Comparison of ENCODE assay signal across 8 cellular contexts in the genomic region with DNA sequence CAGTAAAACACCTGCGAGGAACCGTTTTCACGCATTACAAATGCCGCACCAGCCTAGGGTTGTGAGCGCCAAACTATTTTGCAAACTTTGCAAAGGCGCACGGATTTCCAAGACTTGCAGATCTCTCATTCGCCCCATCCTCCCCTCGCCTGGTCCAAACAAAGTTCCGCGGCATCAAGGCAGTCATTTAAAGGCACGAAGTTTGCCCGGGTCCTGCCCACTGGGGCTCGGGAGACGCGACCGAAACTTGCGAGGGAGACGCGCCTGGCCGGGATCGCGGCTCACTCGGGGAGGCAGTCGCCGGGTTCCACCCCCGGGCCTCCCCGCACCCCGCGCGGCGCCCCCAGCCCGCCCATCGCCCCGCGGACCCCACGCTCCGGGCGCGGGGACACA. TPM values are rescaled to one million over a fixed set of nuclear protein-coding genes. Genes with fewer than 3 reads are reported as not detected.
DNase-seq lines count a peak whose midpoint lies in the region; ATAC-seq and TF ChIP-seq lines count a peak whose summit lies in the region.

No MANE protein-coding gene starts in this region.

- no peaks in the 10 kb centered on the region for H3K36me3 Mint-ChIP-seq in natural killer cell

- no peaks in the 10 kb centered on the region for H3K27me3 ChIP-seq in BJ (ENCODE audit: control insufficient read depth, insufficient read depth, low read length)
- no peaks in the 10 kb centered on the region for H3K27me3 ChIP-seq in uterus

- POLR2A ChIA-PET in BJ (lab: Charles Lee): no interaction called here

- H3K4me3 ChIP-seq in BJ (ENCODE audit: low read depth, low read length) (peak overlapping the region; percentile 80), uterus (peak overlapping the region; percentile 40 to 71)

- H3K9me3 Mint-ChIP-seq in natural killer cell: no peaks in the 10 kb centered on the region

- peak; percentile 14 for ATAC-seq in GM19467 (IDR thresholded peaks at IDR 0.05; ENCODE audit: unreplicated experiment)
- peak in 2 of 3 donors; percentile 17 to 19 for ATAC-seq in natural killer cell

- TF ChIP-seq POLR2A in uterus (IDR thresholded peaks at IDR 0.05): no peak

- no peaks in the 10 kb centered on the region for H3K9me3 ChIP-seq in uterus

- H3K4me1 Mint-ChIP-seq in natural killer cell: peaks cover 16 to 18% of the 10 kb centered on the region in 2 donors

- TF ChIP-seq CTCF in BJ (IDR thresholded peaks at IDR 0.05; ENCODE audit: insufficient read depth, low read depth, low read length): no peak
- no peak for TF ChIP-seq CTCF in natural killer cell (IDR thresholded peaks at IDR 0.05)
- TF ChIP-seq CTCF in uterus (IDR thresholded peaks at IDR 0.05): no peak
- TF ChIP-seq CTCF in GM13977 (IDR thresholded peaks at IDR 0.05; ENCODE audit: extremely low read depth, insufficient read depth, missing control alignments): no peak

- DNase-seq in BJ (ENCODE audit: low read depth): no peak
- DNase-seq in activated CD8-positive, alpha-beta memory T cell treated with anti-CD3 and anti-CD28 coated beads, Interleukin-2, amount 50 U/mL, for 48 hours: peak; percentile 64
- DNase-seq in fibroblast of gingiva (ENCODE audit: low read depth): peak; percentile 43
- DNase-seq in natural killer cell: no peak
- DNase-seq in uterus: peak; percentile 30
- DNase-seq in GM13977 (ENCODE audit: low spot score): no peak

- intact Hi-C loops in natural killer cell (cut with micrococcal nuclease) (no loop called here), uterus (cut with DNase I; ENCODE audit: low total_unique reads) (no loop called here)

- H3K4me3 Mint-ChIP-seq in natural killer cell: peak overlapping the region; percentile 86

- TF ChIP-seq RAD21 in Ishikawa (IDR thresholded peaks at IDR 0.05; ENCODE audit: low read depth): no peak

- no peak; the same call in 1 of the 2 replicates for TF ChIP-seq EP300 in Ishikawa (IDR thresholded peaks at IDR 0.05; ENCODE audit: borderline replicate concordance)

- H3K27ac ChIP-seq in uterus: peak overlapping the region; percentile 77 to 91

- H3K27me3 Mint-ChIP-seq in natural killer cell (ENCODE audit: low read depth in 2 of 2): peaks cover 10 to 12% of the 10 kb centered on the region in 2 donors

- in situ Hi-C loops in GM13977 (cut with MboI; ENCODE audit: low pct_unique_long_range_greater_than_20kb, low sequenced_read_pairs, unreplicated experiment): loop anchor here (10.0 kb wide), 1 partner anchor 54 kb away; no protein-coding TSS in a partner anchor

- peak overlapping the region in 1 of 2 donors; percentile 54 for H3K27ac Mint-ChIP-seq in natural killer cell

- CTCF ChIA-PET in BJ (lab: Yijun Ruan, JAX): no interaction called here

- H3K4me1 ChIP-seq in uterus: no peaks in the 10 kb centered on the region

- no peaks in the 10 kb centered on the region for H3K36me3 ChIP-seq in BJ (ENCODE audit: control insufficient read depth, insufficient read depth, low read length)
- H3K36me3 ChIP-seq in uterus: no peaks in the 10 kb centered on the region

TF ChIP-seq in Ishikawa, 13 proteins besides CTCF, POLR2A, EP300 and RAD21:
- TF ChIP-seq, protein P1, sequence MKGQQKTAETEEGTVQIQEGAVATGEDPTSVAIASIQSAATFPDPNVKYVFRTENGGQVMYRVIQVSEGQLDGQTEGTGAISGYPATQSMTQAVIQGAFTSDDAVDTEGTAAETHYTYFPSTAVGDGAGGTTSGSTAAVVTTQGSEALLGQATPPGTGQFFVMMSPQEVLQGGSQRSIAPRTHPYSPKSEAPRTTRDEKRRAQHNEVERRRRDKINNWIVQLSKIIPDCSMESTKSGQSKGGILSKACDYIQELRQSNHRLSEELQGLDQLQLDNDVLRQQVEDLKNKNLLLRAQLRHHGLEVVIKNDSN (IDR thresholded peaks at IDR 0.05): no peak
- TF ChIP-seq YY1 (IDR thresholded peaks at IDR 0.05; ENCODE audit: low read depth): 0 out of 2 replicates have a peak, but pooled peaks have one; percentile 4

RNA-seq across cellular contexts. Expression of a gene that starts 0.6 kb away (rescaled TPM):
- polyA plus RNA-seq in BJ (2011; rRNA removed): 7.7 and 9.2 TPM in 2 replicates
- polyA minus RNA-seq in BJ (2011; rRNA and poly(A)+ RNA removed): 5.3 and 5.8 TPM in 2 replicates
- 1 to 10 TPM; 2.3 to 3.7 (median 2.5) TPM for total RNA-seq in natural killer cell
- 10 to 100 TPM in 3 of 4 donors, 1 to 10 TPM in 1; 3.8 to 21.9 (median 17.0) TPM for total RNA-seq in uterus

Comparison
In these comparisons a context has a peak if more than half of its experiments do, and no peak if none do; other contexts are left out.
1. DNase-seq: peak in activated CD8-positive, alpha-beta memory T cell treated with anti-CD3 and anti-CD28 coated beads, Interleukin-2, amount 50 U/mL, for 48 hours (single experiment), fibroblast of gingiva (single experiment) and uterus (2 of 2); none in BJ (single experiment), natural killer cell (single experiment) and GM13977 (single experiment).